In the genomic region with DNA sequence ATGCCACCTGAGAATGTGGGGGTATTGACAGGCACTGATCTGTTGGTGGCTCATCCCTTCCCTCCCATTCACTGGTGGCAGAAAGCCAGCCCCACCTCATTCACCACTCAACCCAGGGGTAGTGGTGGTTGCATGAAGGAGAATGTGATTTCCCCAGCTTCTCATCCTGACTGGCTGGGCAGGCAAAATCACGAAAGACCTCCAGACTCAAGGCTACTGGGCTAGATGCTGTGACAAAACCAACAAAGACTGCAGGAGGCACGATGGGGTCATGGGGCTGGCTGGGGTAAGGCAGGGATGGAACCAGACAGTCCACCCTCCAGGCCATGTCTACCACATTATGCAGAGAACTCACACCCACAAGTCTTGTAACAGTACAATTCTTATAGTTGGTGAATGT, we compare ENCODE assay signal across 8 cellular contexts. TPM values are rescaled to one million over a fixed set of nuclear protein-coding genes. Genes with fewer than 3 reads are reported as not detected.
A peak's percentile ranks its signal among the peaks of the same experiment; 100 is the strongest.
DNase-seq lines count a peak whose midpoint lies in the region; ATAC-seq and TF ChIP-seq lines count a peak whose summit lies in the region.

No MANE protein-coding gene starts in this region.

- H3K9ac ChIP-seq in OCI-LY1 (ENCODE audit: low read length), result no peak overlapping the region

- H3K27me3 ChIP-seq in OCI-LY1 (ENCODE audit: insufficient read depth, low read length), result no peaks in the 10 kb centered on the region

- TF ChIP-seq CTCF in GM12864 (IDR thresholded peaks at IDR 0.05; ENCODE audit: low read depth, low read length, missing control alignments), result no peak
- no peak for TF ChIP-seq CTCF in OCI-LY1 (IDR thresholded peaks at IDR 0.05; ENCODE audit: low read length)
- no peak for TF ChIP-seq CTCF in fibroblast of the aortic adventitia (IDR thresholded peaks at IDR 0.05; ENCODE audit: insufficient read depth, low read length)

- H3K9me2 ChIP-seq in OCI-LY1 (ENCODE audit: low read depth, low read length), result no peaks in the 10 kb centered on the region

- no peaks in the 10 kb centered on the region for H4K20me1 ChIP-seq in OCI-LY1 (ENCODE audit: insufficient read depth, low read length)

- H3K27ac ChIP-seq in OCI-LY1 (ENCODE audit: low read depth, low read length, poor library complexity, severe bottlenecking), result no peak overlapping the region

- H3K4me1 Mint-ChIP-seq in stimulated activated naive CD8-positive, alpha-beta T cell treated with anti-CD3 and anti-CD28 coated beads, Interleukin-15, Interleukin-2, amounts not matched to agents 100 ng/mL and 50 ng/mL, for 24 hours (ENCODE audit: low read depth), result peaks cover 10% of the 10 kb centered on the region

- no peaks in the 10 kb centered on the region for H3K9me3 Mint-ChIP-seq in stimulated activated naive CD8-positive, alpha-beta T cell treated with anti-CD3 and anti-CD28 coated beads, Interleukin-15, Interleukin-2, amounts not matched to agents 100 ng/mL and 50 ng/mL, for 24 hours

- DNase-seq in GM12864 (ENCODE audit: low read depth), result no peak
- DNase-seq in fibroblast of the aortic adventitia (ENCODE audit: low read depth), result no peak
- no peak for DNase-seq in NCI-H1930 (lab: John Stamatoyannopoulos, UW)
- DNase-seq in LoVo (ENCODE audit: low spot score), result no peak
- no peak for DNase-seq in HCEC 1CT

- no peaks in the 10 kb centered on the region for H3K79me2 ChIP-seq in OCI-LY1 (ENCODE audit: insufficient read depth, low read length)

- peak overlapping the region; percentile 79 for H3K4me3 Mint-ChIP-seq in stimulated activated naive CD8-positive, alpha-beta T cell treated with anti-CD3 and anti-CD28 coated beads, Interleukin-15, Interleukin-2, amounts not matched to agents 100 ng/mL and 50 ng/mL, for 24 hours

- H3K27me3 Mint-ChIP-seq in stimulated activated naive CD8-positive, alpha-beta T cell treated with anti-CD3 and anti-CD28 coated beads, Interleukin-15, Interleukin-2, amounts not matched to agents 100 ng/mL and 50 ng/mL, for 24 hours, result peaks cover 5% of the 10 kb centered on the region

- no peaks in the 10 kb centered on the region for H3F3A ChIP-seq in OCI-LY1 (ENCODE audit: insufficient read depth, low read length)

- no peaks in the 10 kb centered on the region for H3K36me3 ChIP-seq in OCI-LY1 (ENCODE audit: insufficient read depth, low read length)

- H3K4me1 ChIP-seq in OCI-LY1 (ENCODE audit: insufficient read depth, low read length, severe bottlenecking), result peaks cover 10% of the 10 kb centered on the region

- no peak overlapping the region for H3K27ac Mint-ChIP-seq in stimulated activated naive CD8-positive, alpha-beta T cell treated with anti-CD3 and anti-CD28 coated beads, Interleukin-15, Interleukin-2, amounts not matched to agents 100 ng/mL and 50 ng/mL, for 24 hours

- peak; percentile 41 for ATAC-seq in GM21723 (IDR thresholded peaks at IDR 0.05; ENCODE audit: unreplicated experiment)

- H3K4me2 ChIP-seq in OCI-LY1 (ENCODE audit: low read length), result peak overlapping the region; percentile 77

- no peak overlapping the region for H2AFZ ChIP-seq in OCI-LY1 (ENCODE audit: low read length)

- H3K9me3 ChIP-seq in OCI-LY1 (ENCODE audit: low read length), result no peaks in the 10 kb centered on the region

- no peaks in the 10 kb centered on the region for H3K36me3 Mint-ChIP-seq in stimulated activated naive CD8-positive, alpha-beta T cell treated with anti-CD3 and anti-CD28 coated beads, Interleukin-15, Interleukin-2, amounts not matched to agents 100 ng/mL and 50 ng/mL, for 24 hours (ENCODE audit: low read depth)

- peak overlapping the region; percentile 15 for H3K4me3 ChIP-seq in GM12864 (ENCODE audit: low read depth, low read length)
- no peak overlapping the region for H3K4me3 ChIP-seq in OCI-LY1 (ENCODE audit: low read depth, low read length, poor library complexity, severe bottlenecking)
- H3K4me3 ChIP-seq in fibroblast of the aortic adventitia (ENCODE audit: low read depth, low read length), result peak overlapping the region; percentile 14

RNA-seq across cellular contexts. Expression of a gene that starts 33.9 kb away (rescaled TPM):
- total RNA-seq in fibroblast of the aortic adventitia (ENCODE audit: low replicate concordance), result 765 and 870 TPM in 2 replicates
